8 cellular contexts compared by ENCODE assay signal in genomic region chr1:175072131-175072941, GRCh38. TPM values are rescaled to one million over a fixed set of nuclear protein-coding genes. Genes with fewer than 3 reads are reported as not detected.
DNase-seq lines count a peak whose midpoint lies in the region; ATAC-seq lines count a peak whose summit lies in the region.

No MANE protein-coding gene starts in this region.

- peak; percentile 59 for DNase-seq in EL
- DNase-seq in MG63 = peak; percentile 64
- DNase-seq in activated naive CD4-positive, alpha-beta T cell treated with anti-CD3 and anti-CD28 coated beads, Interleukin-2, amount 50 U/mL, for 72 hours (ENCODE audit: low spot score in 2 of 2) = peak in 1 of 2 donors; percentile 27
- DNase-seq in iPS DF 19.7 (ENCODE audit: low read depth, low spot score) = peak; percentile 38
- DNase-seq in stimulated activated CD4-positive, alpha-beta T cell treated with anti-CD3 and anti-CD28 coated beads, Interleukin-4, amount 100 ng/mL, for 24 hours = peak; percentile 8
- no peak for DNase-seq in NCI-H226
- DNase-seq in cerebellum (ENCODE audit: low spot score) = no peak

- no peaks in the 10 kb centered on the region for H3K27me3 ChIP-seq in MG63

- no peak overlapping the region for H3K4me3 ChIP-seq in MG63

- H3K9me3 Mint-ChIP-seq in activated naive CD4-positive, alpha-beta T cell treated with anti-CD3 and anti-CD28 coated beads, Interleukin-2, amount 50 U/mL, for 72 hours = no peaks in the 10 kb centered on the region

- H3K36me3 Mint-ChIP-seq in activated naive CD4-positive, alpha-beta T cell treated with anti-CD3 and anti-CD28 coated beads, Interleukin-2, amount 50 U/mL, for 72 hours = no peaks in the 10 kb centered on the region

- no peaks in the 10 kb centered on the region for H3K9me3 ChIP-seq in MG63

- H3K27ac Mint-ChIP-seq in activated naive CD4-positive, alpha-beta T cell treated with anti-CD3 and anti-CD28 coated beads, Interleukin-2, amount 50 U/mL, for 72 hours = no peak overlapping the region

- no peaks in the 10 kb centered on the region for H3K36me3 ChIP-seq in MG63

- ATAC-seq in GM21515 (IDR thresholded peaks at IDR 0.05; ENCODE audit: unreplicated experiment) = peak; percentile 80
- peak; percentile 93 to 95 for ATAC-seq in activated naive CD4-positive, alpha-beta T cell treated with anti-CD3 and anti-CD28 coated beads, Interleukin-2, amount 50 U/mL, for 72 hours

RNA-seq across cellular contexts. Expression of gene TNN, which starts 4.7 kb away (rescaled TPM):
- total RNA-seq in MG63 (2014; rRNA removed; shearing (Covaris generic); ENCODE audit: low replicate concordance) = 0.23 TPM in 1 of 2 replicates, not detected in the other
- total RNA-seq in activated naive CD4-positive, alpha-beta T cell treated with anti-CD3 and anti-CD28 coated beads, Interleukin-2, amount 50 U/mL, for 72 hours = not detected
- total RNA-seq in cerebellum = 2.5 TPM

RNA-seq across cellular contexts. Expression of gene MRPS14, which starts 49.1 kb away (rescaled TPM):
- 13.3 and 22.5 TPM in 2 replicates for total RNA-seq in MG63 (2014; rRNA removed; shearing (Covaris generic); ENCODE audit: low replicate concordance)
- total RNA-seq in activated naive CD4-positive, alpha-beta T cell treated with anti-CD3 and anti-CD28 coated beads, Interleukin-2, amount 50 U/mL, for 72 hours = 10 to 100 TPM; 42.6 to 45.7 TPM
- 41.5 TPM for total RNA-seq in cerebellum

Comparison
In these comparisons a context has a peak if more than half of its experiments do, and no peak if none do; other contexts are left out.
1. DNase-seq: peak in EL (single experiment), MG63 (single experiment), iPS DF 19.7 (single experiment) and stimulated activated CD4-positive, alpha-beta T cell treated with anti-CD3 and anti-CD28 coated beads, Interleukin-4, amount 100 ng/mL, for 24 hours (single experiment); none in NCI-H226 (single experiment) and cerebellum (single experiment).